29 cellular contexts compared by ENCODE assay signal in the genomic region with DNA sequence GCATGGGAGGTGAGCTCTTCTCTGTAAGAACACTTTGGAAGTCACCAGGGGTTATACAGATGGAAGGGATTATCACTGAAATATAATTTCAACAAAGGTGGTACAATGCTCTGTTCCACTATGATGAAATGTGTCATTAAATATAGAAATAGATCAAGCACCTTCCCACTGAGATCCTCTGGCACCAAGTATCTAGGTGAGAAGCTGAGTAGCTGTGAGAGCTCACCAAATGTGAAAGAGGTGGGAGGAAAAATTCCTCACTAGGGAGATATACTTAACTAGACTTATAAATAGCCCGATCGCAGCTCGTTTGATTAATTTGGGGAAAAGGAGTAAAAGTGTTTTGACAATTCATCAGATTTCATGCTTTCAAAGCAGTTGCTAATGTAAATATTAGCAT.
"Had no signal": no experiment of that assay in that cellular context is flagged by ENCODE, and none has a peak within 500 bp of the region (broad histone marks: within the 10 kb centered on the region; RNA-seq: fewer than 3 reads in every experiment).

No MANE protein-coding gene starts in this region.

- ATAC-seq: naive thymus-derived CD8-positive, alpha-beta T cell; natural killer cell treated with Interleukin-12 subunit alpha and Interleukin-12 subunit beta and Interleukin-15 and Interleukin-18, amount 100 ng/mL, for 72 hours; pancreas; right cardiac atrium; sciatic nerve; stimulated activated naive CD8-positive, alpha-beta T cell treated with anti-CD3 and anti-CD28 coated beads, Interleukin-15, amount 100 ng/mL, for 72 hours; stimulated activated naive CD8-positive, alpha-beta T cell treated with anti-CD3 and anti-CD28 coated beads, Interleukin-15, Interleukin-2, amounts not matched to agents 100 U/mL and 50 U/mL, for 24 hours; upper lobe of right lung had no signal

- H3K4me1 Mint-ChIP-seq: nephron progenitor cell; neural crest cell; stimulated activated naive CD8-positive, alpha-beta T cell treated with anti-CD3 and anti-CD28 coated beads, Interleukin-15, amount 100 ng/mL, for 72 hours had no signal

- H3K36me3 ChIP-seq: neutrophil, pancreas, prostate gland, spleen, suprapubic skin, tibial artery, transverse colon, upper lobe of right lung, vagina had no signal

- H3K4me3 Mint-ChIP-seq: naive thymus-derived CD8-positive, alpha-beta T cell; natural killer cell treated with Interleukin-12 subunit alpha and Interleukin-12 subunit beta and Interleukin-15 and Interleukin-18, amount 100 ng/mL, for 72 hours; nephron progenitor cell; neural crest cell; stimulated activated naive CD8-positive, alpha-beta T cell treated with anti-CD3 and anti-CD28 coated beads, Interleukin-15, amount 100 ng/mL, for 72 hours; type B pancreatic cell had no signal

- H3K4me3 ChIP-seq: pancreas, prostate gland, skin epidermis, smooth muscle cell, spleen, suprapubic skin, testis, tibial artery, transverse colon, upper lobe of right lung, vagina had no signal

- H3K36me3 Mint-ChIP-seq: naive thymus-derived CD8-positive, alpha-beta T cell; natural killer cell treated with Interleukin-12 subunit alpha and Interleukin-12 subunit beta and Interleukin-15 and Interleukin-18, amount 100 ng/mL, for 72 hours; type B pancreatic cell had no signal

- H3K27ac Mint-ChIP-seq: naive thymus-derived CD8-positive, alpha-beta T cell; natural killer cell treated with Interleukin-12 subunit alpha and Interleukin-12 subunit beta and Interleukin-15 and Interleukin-18, amount 100 ng/mL, for 72 hours; nephron progenitor cell; stimulated activated naive CD8-positive, alpha-beta T cell treated with anti-CD3 and anti-CD28 coated beads, Interleukin-15, amount 100 ng/mL, for 72 hours; type B pancreatic cell had no signal

- H3K9me3 Mint-ChIP-seq: naive thymus-derived CD8-positive, alpha-beta T cell; natural killer cell treated with Interleukin-12 subunit alpha and Interleukin-12 subunit beta and Interleukin-15 and Interleukin-18, amount 100 ng/mL, for 72 hours; nephron progenitor cell; neural crest cell; stimulated activated naive CD8-positive, alpha-beta T cell treated with anti-CD3 and anti-CD28 coated beads, Interleukin-15, amount 100 ng/mL, for 72 hours; type B pancreatic cell had no signal

- DNase-seq: naive B cell; naive thymus-derived CD8-positive, alpha-beta T cell; nephron progenitor cell; pancreas; right cardiac atrium; spleen; stimulated activated CD4-positive, alpha-beta T cell treated with anti-CD3 and anti-CD28 coated beads, Interleukin-12 subunit alpha, Interleukin-12 subunit beta, amount 100 ng/mL, for 4 hours; stimulated activated CD4-positive, alpha-beta T cell treated with anti-CD3 and anti-CD28 coated beads, Interleukin-1b, Interleukin-23, amount 100 ng/mL, for 48 hours; stimulated activated CD4-positive, alpha-beta T cell treated with anti-CD3 and anti-CD28 coated beads, Interleukin-4, amount 100 ng/mL, for 1 hour; stimulated activated CD4-positive, alpha-beta T cell treated with anti-CD3 and anti-CD28 coated beads, Interleukin-4, amount 100 ng/mL, for 4 hours; stimulated activated CD8-positive, alpha-beta memory T cell treated with anti-CD3 and anti-CD28 coated beads, Interleukin-4, amount 100 ng/mL, for 48 hours; stimulated activated naive CD4-positive, alpha-beta T cell; stimulated activated naive CD8-positive, alpha-beta T cell treated with anti-CD3 and anti-CD28 coated beads, Interleukin-15, amount 100 ng/mL, for 72 hours; stimulated activated naive CD8-positive, alpha-beta T cell treated with anti-CD3 and anti-CD28 coated beads, Interleukin-15, Interleukin-2, amounts not matched to agents 100 U/mL and 50 U/mL, for 24 hours; substantia nigra; testis; tibial artery; transverse colon; upper lobe of right lung had no signal

- H3K27me3 ChIP-seq: neutrophil, pancreas, spleen, suprapubic skin, testis, tibial artery, transverse colon, upper lobe of right lung, vagina had no signal

- H3K4me1 ChIP-seq: pancreas, prostate gland, suprapubic skin, testis, tibial artery, transverse colon, upper lobe of right lung, vagina had no signal

- H3K27ac ChIP-seq: neutrophil, pancreas, prostate gland, skin epidermis, spleen, suprapubic skin, testis, tibial artery, transverse colon, upper lobe of right lung, vagina had no signal

- H3K27me3 Mint-ChIP-seq: stimulated activated naive CD8-positive, alpha-beta T cell treated with anti-CD3 and anti-CD28 coated beads, Interleukin-15, amount 100 ng/mL, for 72 hours; type B pancreatic cell had no signal

- H3K9me3 ChIP-seq: neutrophil, pancreas, prostate gland, spleen, suprapubic skin, testis, tibial artery, transverse colon, upper lobe of right lung, vagina had no signal
